10 cellular contexts compared by ENCODE assay signal in genomic region chr1:160101717-160102522, GRCh38. TPM values are rescaled to one million over a fixed set of nuclear protein-coding genes. Genes with fewer than 3 reads are reported as not detected.
DNase-seq lines count a peak whose midpoint lies in the region; ATAC-seq, FAIRE-seq and TF ChIP-seq lines count a peak whose summit lies in the region.
"Had no signal": no experiment of that assay in that cellular context is flagged by ENCODE, and none has a peak within 500 bp of the region (broad histone marks: within the 10 kb centered on the region; RNA-seq: fewer than 3 reads in every experiment).

No MANE protein-coding gene starts in this region.

- no peak for TF ChIP-seq RAD21 in HCT116 (IDR thresholded peaks at IDR 0.05; ENCODE audit: low read depth)

- TF ChIP-seq POLR2A in HCT116 (IDR thresholded peaks at IDR 0.05; ENCODE audit: borderline replicate concordance, extremely low read depth, insufficient read depth, insufficient read length) (no peak), ovary (IDR thresholded peaks at IDR 0.05) (no peak)

- CTCF ChIA-PET in HCT116 (lab: Charles Lee), result interaction anchor here (0.6 to 4.7 kb wide), 14 partner anchors 17 to 314 kb away, joined by 3 to 59 read pairs (median 4); no protein-coding TSS in a partner anchor

- peak overlapping the region in 2 of 3 experiments; percentile 28 to 43 for H3K4me3 Mint-ChIP-seq in nephron

- H3K27me3 ChIP-seq in HCT116 (ENCODE audit: insufficient read depth, low read length) (no peaks in the 10 kb centered on the region), ovary (no peaks in the 10 kb centered on the region)

- BruUV-seq in HCT116 (replicated peaks; lab: Mats Ljungman, UMichigan), result no TSS peak

- no peak overlapping the region for H2AFZ ChIP-seq in HCT116 (ENCODE audit: low read depth, low read length, poor library complexity, severe bottlenecking)

- H3K4me1 Mint-ChIP-seq in nephron, result peaks cover 61% of the 10 kb centered on the region

- TF ChIP-seq CTCF in HCT116 (IDR thresholded peaks at IDR 0.05 in 2 of 3, conservative IDR thresholded peaks at IDR 0.05 in 1 of 3; ENCODE audit: borderline replicate concordance in 1 of 3, insufficient read depth in 1 of 3, low read depth in 2 of 3, low read length in 2 of 3) (no peak), choroid plexus epithelial cell (conservative IDR thresholded peaks at IDR 0.05; ENCODE audit: low read depth, low read length) (no peak), nephron (IDR thresholded peaks at IDR 0.05; ENCODE audit: unreplicated experiment in 3 of 3) (no peak), ovary (IDR thresholded peaks at IDR 0.05) (no peak)

- no peaks in the 10 kb centered on the region for H4K20me1 ChIP-seq in HCT116 (ENCODE audit: insufficient read depth)

- H3K4me1 ChIP-seq in HCT116 (ENCODE audit: control insufficient read depth in 1 of 2, insufficient read depth in 2 of 2, low read length in 2 of 2), result peaks cover 11 to 35% of the 10 kb centered on the region in 2 experiments
- H3K4me1 ChIP-seq in ovary (ENCODE audit: insufficient read depth), result peaks cover 19% of the 10 kb centered on the region

- FAIRE-seq in GM19239 (lab: Jason Lieb, UNC), result no peak

- H3K9me3 Mint-ChIP-seq in nephron, result no peaks in the 10 kb centered on the region

- no peak for TF ChIP-seq EP300 in ovary (IDR thresholded peaks at IDR 0.05)

- POLR2A ChIA-PET in HCT116 (lab: Charles Lee), result interaction anchor here (1.3 to 1.9 kb wide), 2 partner anchors 118 to 150 kb away, joined by 4 to 5 read pairs; no protein-coding TSS in a partner anchor

- DNase-seq in Ammon's horn (ENCODE audit: low spot score) (peak; percentile 41), HCT116 (ENCODE audit: low read depth, low spot score) (no peak), choroid plexus epithelial cell (ENCODE audit: low read depth) (peak; percentile 59), SHP77 (lab: John Stamatoyannopoulos, UW) (no peak), GM19239 (ENCODE audit: insufficient read length, low spot score) (no peak), ovary (no peak)

- no peaks in the 10 kb centered on the region for H3K9me3 ChIP-seq in HCT116 (ENCODE audit: control insufficient read depth in 1 of 2, insufficient read depth in 1 of 2, low read depth in 1 of 2, low read length in 2 of 2)
- no peaks in the 10 kb centered on the region for H3K9me3 ChIP-seq in ovary

- H3K4me3 ChIP-seq in HCT116 (replicated peaks in 1 of 2; ENCODE audit: low read depth in 1 of 2, low read length in 2 of 2) (no peak overlapping the region), choroid plexus epithelial cell (ENCODE audit: low read depth, low read length) (no peak overlapping the region), ovary (no peak overlapping the region)

- H3K4me2 ChIP-seq in HCT116 (ENCODE audit: low read length), result peak overlapping the region; percentile 43; the same call in 1 of the 2 replicates

- peaks cover 7% of the 10 kb centered on the region for H3K27me3 Mint-ChIP-seq in nephron (ENCODE audit: low read depth)

- RAD21 ChIA-PET in HCT116 (lab: Charles Lee; ENCODE audit: low non-redundant PET in 1 of 2, low total read pairs in 2 of 2, uncharacterized antibody in 2 of 2, unreplicated experiment in 2 of 2), result interaction anchor here (0.7 to 1.8 kb wide), 9 partner anchors 55 to 306 kb away, joined by 3 to 10 read pairs (median 5); no protein-coding TSS in a partner anchor

- no peak overlapping the region for H3K27ac ChIP-seq in HCT116 (ENCODE audit: low read depth, low read length)
- H3K27ac ChIP-seq in ovary, result peak overlapping the region in 1 of 2 donors; percentile 42

- H3K9me2 ChIP-seq in HCT116 (ENCODE audit: insufficient read depth), result no peaks in the 10 kb centered on the region

- 74 to 77% (median 74%) methylated on average over 9 of the region's 9 CpGs for WGBS in ovary, 3 donors

- no peaks in the 10 kb centered on the region for H3K36me3 Mint-ChIP-seq in nephron (ENCODE audit: low read depth)

- H3K79me2 ChIP-seq in HCT116 (ENCODE audit: insufficient read depth, low read length), result peaks cover 4% of the 10 kb centered on the region; the same call in 1 of the 2 replicates

- intact Hi-C loops in HCT116 (cut with micrococcal nuclease), result loop anchor here (1.0 to 5.0 kb wide), 7 partner anchors 61 to 505 kb away; no protein-coding TSS in a partner anchor
- intact Hi-C loops in ovary (cut with DNase I), result loop anchor here (5.0 to 10.0 kb wide), 5 partner anchors 93 to 160 kb away; partner anchors contain the start of genes PEA15 (in 2 of the 4), CASQ1 (in 1 of the 4) and DCAF8 (in 1 of the 4)

- ATAC-seq in HCT116 (no peak), GM19397 (IDR thresholded peaks at IDR 0.05; ENCODE audit: unreplicated experiment) (no peak)

- no peak overlapping the region for H3K9ac ChIP-seq in HCT116 (ENCODE audit: low read length)

- H3K27ac Mint-ChIP-seq in nephron, result peak overlapping the region; percentile 76 to 94 (median 86)

- no peaks in the 10 kb centered on the region for H3K36me3 ChIP-seq in HCT116 (ENCODE audit: control insufficient read depth in 1 of 2, insufficient read depth in 2 of 2, low read length in 2 of 2)
- no peaks in the 10 kb centered on the region for H3K36me3 ChIP-seq in ovary

TF ChIP-seq in HCT116, 20 proteins besides CTCF, POLR2A, EP300 and RAD21:
- TF ChIP-seq MAX (IDR thresholded peaks at IDR 0.05), result no peak
- TF ChIP-seq SRF (IDR thresholded peaks at IDR 0.05; ENCODE audit: low read depth), result no peak
- no peak for TF ChIP-seq SIN3A (IDR thresholded peaks at IDR 0.05; ENCODE audit: low read depth)
- no peak for TF ChIP-seq FOSL1 (IDR thresholded peaks at IDR 0.05; ENCODE audit: low read depth)
- no peak for TF ChIP-seq EZH2 (IDR thresholded peaks at IDR 0.05)
- TF ChIP-seq SP1 (IDR thresholded peaks at IDR 0.05; ENCODE audit: low read depth), result no peak
- no peak for TF ChIP-seq TCF7L2 (IDR thresholded peaks at IDR 0.05; ENCODE audit: borderline replicate concordance, extremely low read depth, insufficient read depth, insufficient read length)
- TF ChIP-seq CEBPB (IDR thresholded peaks at IDR 0.05; ENCODE audit: low read depth), result no peak
- no peak for TF ChIP-seq ELF1 (IDR thresholded peaks at IDR 0.05; ENCODE audit: borderline replicate concordance, low read depth)
- TF ChIP-seq EGR1 (IDR thresholded peaks at IDR 0.05; ENCODE audit: low read depth), result no peak

RNA-seq across cellular contexts. Expression of gene IGSF8, which starts 3.5 kb away (rescaled TPM):
- 35.6 TPM for total RNA-seq in HCT116 (2021; ENCODE audit: unreplicated experiment)
- polyA plus RNA-seq in HCT116 (2012), result 43.9 and 49.6 TPM in 2 replicates
- 10 to 100 TPM; 24.2 to 45.6 (median 34.2) TPM for total RNA-seq in ovary
- polyA plus RNA-seq in ovary, result 10 to 100 TPM in 1 of 2 donors, 1 to 10 TPM in 1; 7.3 to 36.7 TPM

RNA-seq across cellular contexts. Expression of gene ATP1A2, which starts 13.6 kb away (rescaled TPM):
- total RNA-seq in HCT116 (2021; ENCODE audit: unreplicated experiment) (not detected), ovary (10 to 100 TPM in 4 of 7 donors, 1 to 10 TPM in 3; 3.0 to 34.0 (median 15.0) TPM)
- 0.01 TPM in 1 of 2 replicates, not detected in the other for polyA plus RNA-seq in HCT116 (2012)
- 10 to 100 TPM; 10.4 to 38.6 TPM for polyA plus RNA-seq in ovary
- total RNA-seq: endothelial cell of umbilical vein had no signal
- polyA plus RNA-seq: endothelial cell of umbilical vein had no signal

RNA-seq across cellular contexts. Expression of gene KCNJ9, which starts 20.6 kb away (rescaled TPM):
- total RNA-seq in HCT116 (2021; ENCODE audit: unreplicated experiment), result 0.05 TPM
- 0.05 and 0.06 TPM in 2 replicates for polyA plus RNA-seq in HCT116 (2012)
- total RNA-seq in ovary, result not detected
- under 1 TPM in 1 of 2 donors, not detected in 1; 0.01 TPM for polyA plus RNA-seq in ovary
- total RNA-seq: endothelial cell of umbilical vein, kidney epithelial cell had no signal
- polyA plus RNA-seq: endothelial cell of umbilical vein had no signal

RNA-seq across cellular contexts. Expression of gene KCNJ10, which starts 32.0 kb away (rescaled TPM):
- total RNA-seq in HCT116 (2021; ENCODE audit: unreplicated experiment) (0.57 TPM), ovary (under 1 TPM in 2 of 7 donors, not detected in 5; 0.15 to 0.18 TPM)
- 0.12 TPM in 2 replicates for polyA plus RNA-seq in HCT116 (2012)
- under 1 TPM; 0.02 to 0.28 TPM for polyA plus RNA-seq in ovary
- total RNA-seq: endothelial cell of umbilical vein had no signal
- polyA plus RNA-seq: endothelial cell of umbilical vein had no signal

RNA-seq across cellular contexts. Expression of gene ATP1A4, which starts 49.5 kb away (rescaled TPM):
- not detected for total RNA-seq in HCT116 (2021; ENCODE audit: unreplicated experiment)
- polyA plus RNA-seq in HCT116 (2012), result not detected in 2 replicates
- total RNA-seq in ovary, result under 1 TPM in 1 of 7 donors, not detected in 6; 0.22 TPM
- under 1 TPM in 1 of 2 donors, not detected in 1; 0.37 TPM for polyA plus RNA-seq in ovary
- total RNA-seq: endothelial cell of umbilical vein, kidney epithelial cell had no signal
- polyA plus RNA-seq: endothelial cell of umbilical vein had no signal

Comparison
In these comparisons a context has a peak if more than half of its experiments do, and no peak if none do; other contexts are left out.
1. DNase-seq: peak in Ammon's horn (single experiment) and choroid plexus epithelial cell (single experiment); none in HCT116 (single experiment), SHP77 (0 of 2), GM19239 (single experiment) and ovary (0 of 5).